ENCODE assay signal across 19 cellular contexts in the genomic region with DNA sequence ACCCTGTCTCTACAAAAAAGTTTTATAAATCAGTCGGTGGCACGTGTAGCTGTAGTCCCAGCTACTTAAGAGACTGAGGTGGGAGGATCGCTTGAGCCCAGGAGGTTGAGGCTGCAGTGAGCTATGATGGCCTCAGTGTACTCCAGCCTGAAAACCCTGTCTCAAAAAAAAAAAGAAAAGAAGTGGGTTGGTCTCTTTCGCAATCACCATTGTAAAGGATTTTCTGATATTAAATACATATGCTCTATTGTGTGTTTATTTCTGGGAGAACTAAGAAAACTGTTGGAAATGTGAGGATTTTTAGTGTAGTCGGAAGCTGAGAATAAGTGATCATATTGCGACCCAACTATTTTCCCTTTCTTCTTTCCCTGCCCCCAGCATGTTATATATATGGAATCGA.
"Had no signal": no experiment of that assay in that cellular context is flagged by ENCODE, and none has a peak within 500 bp of the region (broad histone marks: within the 10 kb centered on the region; RNA-seq: fewer than 3 reads in every experiment).

No MANE protein-coding gene starts in this region.

- H3K9me3 Mint-ChIP-seq: stimulated activated memory B cell treated with anti-CD40 and anti-IgM and Interleukin-4, amounts not matched to agents 10 μg/mL and 1 μg/mL and 100 μg/mL, for 72 hours; type B pancreatic cell had no signal

- H3K36me3 ChIP-seq: colonic mucosa, right lobe of liver had no signal

- H3K27me3 Mint-ChIP-seq: activated CD4-positive, alpha-beta T cell treated with anti-CD3 and anti-CD28 coated beads, Interleukin-2, amount 10 ng/mL, durations not matched to agents 7 days and 5 days; activated T-cell treated with anti-CD3 and anti-CD28 coated beads, Interleukin-2, amount 50 U/mL, for 24 hours; brain; naive thymus-derived CD8-positive, alpha-beta T cell; stimulated activated memory B cell treated with anti-CD40 and anti-IgM and Interleukin-4, amounts not matched to agents 10 μg/mL and 1 μg/mL and 100 μg/mL, for 72 hours; type B pancreatic cell had no signal

- H3K4me3 ChIP-seq: colonic mucosa, heart right ventricle, left ventricle myocardium inferior, right lobe of liver, smooth muscle cell, testis had no signal

- H3K27me3 ChIP-seq: colonic mucosa, heart right ventricle, right lobe of liver, testis had no signal

- H3K9me3 ChIP-seq: colonic mucosa, testis had no signal

- H3K36me3 Mint-ChIP-seq: naive thymus-derived CD8-positive, alpha-beta T cell had no signal

- H3K4me1 ChIP-seq: parathyroid adenoma had no signal

- H3K4me3 Mint-ChIP-seq: activated CD4-positive, alpha-beta T cell treated with anti-CD3 and anti-CD28 coated beads, Interleukin-2, amount 10 ng/mL, durations not matched to agents 7 days and 5 days; activated CD8-positive, alpha-beta T cell treated with anti-CD3 and anti-CD28 coated beads, Interleukin-2, amount 10 ng/mL, durations not matched to agents 7 days and 5 days; activated naive CD4-positive, alpha-beta T cell treated with anti-CD3 and anti-CD28 coated beads for 36 hours; activated T-cell treated with anti-CD3 and anti-CD28 coated beads, Interleukin-2, amount 50 U/mL, for 24 hours; brain; naive thymus-derived CD8-positive, alpha-beta T cell; stimulated activated memory B cell treated with anti-CD40 and anti-IgM and Interleukin-4, amounts not matched to agents 10 μg/mL and 1 μg/mL and 100 μg/mL, for 72 hours; type B pancreatic cell had no signal

- H3K27ac Mint-ChIP-seq: activated CD8-positive, alpha-beta T cell treated with anti-CD3 and anti-CD28 coated beads, Interleukin-2, amount 10 ng/mL, durations not matched to agents 7 days and 5 days; activated naive CD4-positive, alpha-beta T cell treated with anti-CD3 and anti-CD28 coated beads for 36 hours; activated T-cell treated with anti-CD3 and anti-CD28 coated beads, Interleukin-2, amount 50 U/mL, for 24 hours; brain; type B pancreatic cell had no signal

- ATAC-seq: activated CD4-positive, CD25-positive, alpha-beta regulatory T cell treated with anti-CD3 and anti-CD28 coated beads, Interleukin-2, amount 50 U/mL, for 24 hours; activated CD8-positive, alpha-beta T cell treated with anti-CD3 and anti-CD28 coated beads, Interleukin-2, amount 10 ng/mL, durations not matched to agents 7 days and 5 days; heart right ventricle; naive thymus-derived CD8-positive, alpha-beta T cell; stimulated activated memory B cell treated with anti-CD40 and anti-IgM and Interleukin-4, amounts not matched to agents 10 μg/mL and 1 μg/mL and 100 μg/mL, for 72 hours had no signal

- DNase-seq: activated CD4-positive, alpha-beta T cell treated with anti-CD3 and anti-CD28 coated beads, Interleukin-2, amount 10 ng/mL, durations not matched to agents 7 days and 5 days; activated CD8-positive, alpha-beta T cell treated with anti-CD3 and anti-CD28 coated beads, Interleukin-2, amount 10 ng/mL, durations not matched to agents 7 days and 5 days; activated naive CD4-positive, alpha-beta T cell treated with anti-CD3 and anti-CD28 coated beads for 36 hours; anterior cingulate cortex; central memory CD4-positive, alpha-beta T cell; colonic mucosa; heart right ventricle; left ventricle myocardium inferior; naive thymus-derived CD8-positive, alpha-beta T cell; stimulated activated CD4-positive, alpha-beta T cell treated with anti-CD3 and anti-CD28 coated beads, Interleukin-4, amount 100 ng/mL, for 24 hours; testis had no signal

- H3K27ac ChIP-seq: colonic mucosa, left ventricle myocardium inferior, parathyroid adenoma, right lobe of liver, testis had no signal
